Comparison of ENCODE assay signal across 8 cellular contexts in the genomic region with DNA sequence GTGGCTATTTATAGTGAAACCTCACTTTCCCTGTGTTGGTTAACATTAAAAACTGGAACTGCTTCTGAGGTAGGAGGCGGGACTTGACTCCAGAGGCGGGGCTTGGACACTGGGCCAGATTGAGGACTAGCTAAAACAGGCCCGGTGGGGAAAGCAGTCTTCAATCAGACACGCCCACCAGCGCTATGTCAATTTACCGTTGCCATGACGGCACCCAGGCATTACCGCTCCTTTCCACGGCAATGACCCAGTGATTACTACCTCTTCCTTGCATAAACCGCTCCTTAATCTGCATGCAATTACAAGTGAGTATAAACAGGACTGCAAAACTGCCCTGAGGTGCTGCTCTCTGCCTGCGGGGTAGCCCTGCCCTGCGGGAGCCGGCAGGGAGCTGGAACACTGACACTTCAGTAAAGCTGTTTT. TPM values are rescaled to one million over a fixed set of nuclear protein-coding genes. Genes with fewer than 3 reads are reported as not detected.
DNase-seq lines count a peak whose midpoint lies in the region; ATAC-seq and TF ChIP-seq lines count a peak whose summit lies in the region.

No MANE protein-coding gene starts in this region.

- no peak for TF ChIP-seq POLR2A in sigmoid colon (IDR thresholded peaks at IDR 0.05)

- peaks cover 3% of the 10 kb centered on the region for H3K9me3 Mint-ChIP-seq in Calu3 (ENCODE audit: low read depth, unreplicated experiment)

- intact Hi-C loops in Calu3 (cut with micrococcal nuclease; ENCODE audit: unreplicated experiment) (no loop called here), ascending aorta (cut with DNase I) (loop anchor here (2.0 to 5.0 kb wide), 2 partner anchors 30 to 40 kb away; no protein-coding TSS in a partner anchor), sigmoid colon (cut with DNase I) (loop anchor here (2.0 kb wide), 1 partner anchor 34 kb away; no protein-coding TSS in a partner anchor)

- H3K4me1 ChIP-seq in MM.1S (ENCODE audit: low read length) = no peaks in the 10 kb centered on the region
- peaks cover 13 to 22% of the 10 kb centered on the region in 2 donors for H3K4me1 ChIP-seq in ascending aorta
- H3K4me1 ChIP-seq in hepatocyte (ENCODE audit: insufficient read depth) = peaks cover 18% of the 10 kb centered on the region
- H3K4me1 ChIP-seq in sigmoid colon = peaks cover 0 to 37% (median 26%) of the 10 kb centered on the region in 4 donors

- no peaks in the 10 kb centered on the region for H3K36me3 ChIP-seq in MM.1S (replicated peaks; ENCODE audit: insufficient read depth, low read length)
- no peaks in the 10 kb centered on the region for H3K36me3 ChIP-seq in ascending aorta
- H3K36me3 ChIP-seq in hepatocyte (replicated peaks; ENCODE audit: insufficient read depth, low read depth) = no peaks in the 10 kb centered on the region
- H3K36me3 ChIP-seq in sigmoid colon = no peaks in the 10 kb centered on the region

- H3K9me2 ChIP-seq in MM.1S (replicated peaks; ENCODE audit: insufficient read depth, low read length) (no peaks in the 10 kb centered on the region), hepatocyte (replicated peaks; ENCODE audit: insufficient read depth) (no peaks in the 10 kb centered on the region)

- H3K4me2 ChIP-seq in MM.1S (ENCODE audit: low read depth, low read length) = peak overlapping the region; percentile 8; the same call in 1 of the 2 replicates
- peak overlapping the region; percentile 61 for H3K4me2 ChIP-seq in hepatocyte

- peaks cover 31% of the 10 kb centered on the region for H3K27me3 Mint-ChIP-seq in Calu3 (ENCODE audit: unreplicated experiment)

- no peak for TF ChIP-seq CTCF in Calu3 (IDR thresholded peaks at IDR 0.05; ENCODE audit: unreplicated experiment)
- no peak for TF ChIP-seq CTCF in MM.1S (IDR thresholded peaks at IDR 0.05; ENCODE audit: low read length)
- TF ChIP-seq CTCF in ascending aorta (IDR thresholded peaks at IDR 0.05) = no peak
- no peak for TF ChIP-seq CTCF in hepatocyte (IDR thresholded peaks at IDR 0.05; ENCODE audit: poor library complexity)
- no peak for TF ChIP-seq CTCF in sigmoid colon (IDR thresholded peaks at IDR 0.05)

- no peaks in the 10 kb centered on the region for H3K36me3 Mint-ChIP-seq in Calu3 (ENCODE audit: insufficient read depth, unreplicated experiment)

- ATAC-seq in HG03135 (IDR thresholded peaks at IDR 0.05; ENCODE audit: unreplicated experiment) = no peak

- 11% methylated on average over 13 of the region's 13 CpGs for WGBS in hepatocyte (ENCODE audit: low lambda C conversion rate, missing lambda C conversion rate)
- 5 to 28% methylated on average over 13 of the region's 13 CpGs for WGBS in sigmoid colon, 2 donors

- no peaks in the 10 kb centered on the region for H3K79me2 ChIP-seq in MM.1S (ENCODE audit: low read length)
- no peaks in the 10 kb centered on the region for H3K79me2 ChIP-seq in hepatocyte

- DNase-seq in Calu3 = peak; percentile 75
- peak; percentile 50 for DNase-seq in MM.1S
- DNase-seq in RPMI8226 = peak; percentile 57
- DNase-seq in ascending aorta (ENCODE audit: low spot score in 2 of 2) = peak; percentile 82 to 97
- peak; percentile 94 for DNase-seq in hepatocyte (ENCODE audit: low spot score)
- DNase-seq in sigmoid colon = peak; percentile 98
- DNase-seq in superior temporal gyrus (ENCODE audit: extremely low spot score) = no peak

- CTCF ChIA-PET in Calu3 (lab: Charles Lee) = interaction anchor here (0.6 kb wide), 1 partner anchor 1151 kb away, joined by 3 read pairs; no protein-coding TSS in a partner anchor

- H3F3A ChIP-seq in MM.1S (ENCODE audit: insufficient read depth, low read length) = no peaks in the 10 kb centered on the region

- H3K27ac Mint-ChIP-seq in Calu3 (ENCODE audit: unreplicated experiment) = no peak overlapping the region

- no peak overlapping the region for H3K4me3 ChIP-seq in MM.1S (ENCODE audit: low read length)
- no peak overlapping the region for H3K4me3 ChIP-seq in ascending aorta
- no peak overlapping the region for H3K4me3 ChIP-seq in hepatocyte
- peak overlapping the region in 2 of 4 donors; percentile 16 to 23 for H3K4me3 ChIP-seq in sigmoid colon

- BruUV-seq in Calu3 (replicated peaks; lab: Mats Ljungman, UMichigan) = no TSS peak

- peak in 3 of 4 donors; percentile 2 to 34 (median 11) for TF ChIP-seq EP300 in sigmoid colon (IDR thresholded peaks at IDR 0.05)

- H3K9ac ChIP-seq in MM.1S (ENCODE audit: low read length) = no peak overlapping the region

- H4K20me1 ChIP-seq in MM.1S (ENCODE audit: insufficient read depth, low read length) = no peaks in the 10 kb centered on the region
- H4K20me1 ChIP-seq in hepatocyte (ENCODE audit: insufficient read depth, poor library complexity, severe bottlenecking) = no peaks in the 10 kb centered on the region

- H3K9me3 ChIP-seq in MM.1S (replicated peaks; ENCODE audit: insufficient read depth, low read length) = no peaks in the 10 kb centered on the region
- H3K9me3 ChIP-seq in ascending aorta = no peaks in the 10 kb centered on the region
- no peaks in the 10 kb centered on the region for H3K9me3 ChIP-seq in hepatocyte (ENCODE audit: low read depth)
- no peaks in the 10 kb centered on the region for H3K9me3 ChIP-seq in sigmoid colon

- H3K4me1 Mint-ChIP-seq in Calu3 (ENCODE audit: low read depth, unreplicated experiment) = peaks cover 13% of the 10 kb centered on the region

- peak overlapping the region; percentile 23 for H3K4me3 Mint-ChIP-seq in Calu3 (ENCODE audit: low read depth, unreplicated experiment)

- no peak overlapping the region for H2AFZ ChIP-seq in MM.1S (ENCODE audit: low read length)
- H2AFZ ChIP-seq in hepatocyte = no peak overlapping the region

- H3K27me3 ChIP-seq in MM.1S (replicated peaks; ENCODE audit: insufficient read depth, low read length) (no peaks in the 10 kb centered on the region), ascending aorta (no peaks in the 10 kb centered on the region), hepatocyte (no peaks in the 10 kb centered on the region), sigmoid colon (no peaks in the 10 kb centered on the region)

- H3K27ac ChIP-seq in MM.1S (ENCODE audit: low read length) = no peak overlapping the region
- H3K27ac ChIP-seq in ascending aorta = peak overlapping the region; percentile 60 to 74
- H3K27ac ChIP-seq in hepatocyte = peak overlapping the region; percentile 53
- peak overlapping the region; percentile 62 to 83 (median 75) for H3K27ac ChIP-seq in sigmoid colon

RNA-seq across cellular contexts. Expression of a gene that starts 35.3 kb away (rescaled TPM):
- 152 and 161 TPM in 2 replicates for total RNA-seq in Calu3 (2022)
- total RNA-seq in ascending aorta = 133 TPM
- 42.7 and 49.0 TPM in 2 replicates for total RNA-seq in hepatocyte
- 64.1 and 81.4 TPM in 2 replicates for polyA plus RNA-seq in hepatocyte
- total RNA-seq in sigmoid colon = 100 to 1,000 TPM; 112 to 185 (median 136) TPM
- polyA plus RNA-seq in sigmoid colon = 10 to 100 TPM; 42.0 to 73.8 (median 63.3) TPM
